Comparison of ENCODE assay signal across 16 cellular contexts in genomic region chr19:1901940-1902404, GRCh38. TPM values are rescaled to one million over a fixed set of nuclear protein-coding genes. Genes with fewer than 3 reads are reported as not detected.
DNase-seq lines count a peak whose midpoint lies in the region; ATAC-seq and TF ChIP-seq lines count a peak whose summit lies in the region.
"Had no signal": no experiment of that assay in that cellular context is flagged by ENCODE, and none has a peak within 500 bp of the region (broad histone marks: within the 10 kb centered on the region; RNA-seq: fewer than 3 reads in every experiment).

No MANE protein-coding gene starts in this region.

- H3K36me3 ChIP-seq in adrenal gland (replicated peaks in 1 of 2), result no peaks in the 10 kb centered on the region
- no peaks in the 10 kb centered on the region for H3K36me3 ChIP-seq in right lobe of liver
- H3K36me3 ChIP-seq in thymus (ENCODE audit: control insufficient read depth, insufficient read depth), result no peaks in the 10 kb centered on the region

- no peak for TF ChIP-seq POLR2A in adrenal gland (IDR thresholded peaks at IDR 0.05)
- TF ChIP-seq POLR2A in right lobe of liver (IDR thresholded peaks at IDR 0.05), result peak; percentile 26

- H3K4me1 ChIP-seq in adrenal gland (replicated peaks in 1 of 2) (peaks cover 0 to 18% of the 10 kb centered on the region in 2 donors), right lobe of liver (peaks cover 0 to 20% (median 1%) of the 10 kb centered on the region in 4 donors), thymus (ENCODE audit: control insufficient read depth, insufficient read depth, low read length) (peaks cover 15% of the 10 kb centered on the region)

- no peak for TF ChIP-seq CTCF in adrenal gland (IDR thresholded peaks at IDR 0.05)
- TF ChIP-seq CTCF in right lobe of liver (IDR thresholded peaks at IDR 0.05), result no peak

- H3K9me3 ChIP-seq in adrenal gland (replicated peaks in 1 of 3) (no peaks in the 10 kb centered on the region), right lobe of liver (no peaks in the 10 kb centered on the region), thymus (ENCODE audit: control insufficient read depth) (no peaks in the 10 kb centered on the region)

- WGBS in adrenal gland, 4 donors, result 71 to 87% (median 77%) methylated on average over 16 of the region's 16 CpGs
- 51% methylated on average over 15 of the region's 16 CpGs for WGBS in right lobe of liver (ENCODE audit: insufficient coverage, low coverage, low lambda C conversion rate, missing lambda C conversion rate)
- 95% methylated on average over 16 of the region's 16 CpGs for WGBS in thymus

- peak; percentile 85 to 89 for DNase-seq in NOMO-1 (lab: John Stamatoyannopoulos, UW; ENCODE audit: unreplicated experiment in 2 of 2)
- DNase-seq in adrenal gland, result peak in 6 of 7 donors; percentile 49 to 78 (median 69)
- DNase-seq in right lobe of liver, result peak; percentile 75 to 84 (median 84)
- DNase-seq in GM03348 (ENCODE audit: low spot score), result no peak
- DNase-seq in DMS53 treated with DMSO at 0.1 percent for 48 hours (lab: John Stamatoyannopoulos, UW; ENCODE audit: unreplicated experiment), result no peak
- DNase-seq: activated CD8-positive, alpha-beta T cell treated with anti-CD3 and anti-CD28 coated beads for 36 hours; activated effector memory CD4-positive, alpha-beta T cell treated with Interleukin-2 at 50 U/mL for 16 hours; CD4-positive, CD25-positive, alpha-beta regulatory T cell; cortex of kidney; HCEC 1CT; mesenchymal stem cell; NCI-H1092; NCI-H226; stimulated activated naive CD4-positive, alpha-beta T cell treated with Interleukin-2 at 50 U/mL for 16 hours had no signal

- peak overlapping the region in 4 of 5 donors; percentile 39 to 86 (median 56) for H3K27ac ChIP-seq in adrenal gland
- peak overlapping the region in 2 of 3 donors; percentile 69 to 70 for H3K27ac ChIP-seq in right lobe of liver
- H3K27ac ChIP-seq in thymus (ENCODE audit: low read depth), result peak overlapping the region; percentile 69

- ATAC-seq in right lobe of liver, result peak in 3 of 4 donors; percentile 24 to 36 (median 31)
- ATAC-seq in GM21737 (IDR thresholded peaks at IDR 0.05; ENCODE audit: unreplicated experiment), result no peak
- ATAC-seq: activated CD8-positive, alpha-beta T cell treated with anti-CD3 and anti-CD28 coated beads for 36 hours had no signal

- H3K27me3 ChIP-seq in adrenal gland (no peaks in the 10 kb centered on the region), right lobe of liver (no peaks in the 10 kb centered on the region), thymus (ENCODE audit: control insufficient read depth, insufficient read depth) (no peaks in the 10 kb centered on the region)

- no peak overlapping the region for H3K4me3 ChIP-seq in adrenal gland
- H3K4me3 ChIP-seq in right lobe of liver, result no peak overlapping the region
- no peak overlapping the region for H3K4me3 ChIP-seq in thymus (ENCODE audit: low read length)

- intact Hi-C loops in adrenal gland (cut with DNase I) (no loop called here), right lobe of liver (cut with DNase I) (no loop called here)

RNA-seq across cellular contexts. Expression of gene ADAT3, which starts 3.2 kb away (rescaled TPM):
- total RNA-seq in adrenal gland, result 10 to 100 TPM in 3 of 8 donors, 1 to 10 TPM in 5; 4.7 to 29.6 (median 9.2) TPM
- 1 to 10 TPM in 2 of 3 donors, not detected in 1; 8.1 to 8.3 TPM for polyA plus RNA-seq in adrenal gland
- 1 to 10 TPM; 1.8 to 5.3 (median 2.7) TPM for total RNA-seq in right lobe of liver
- 4.5 TPM for polyA plus RNA-seq in thymus

RNA-seq across cellular contexts. Expression of gene SCAMP4, which starts 3.2 kb away (rescaled TPM):
- total RNA-seq in adrenal gland (100 to 1,000 TPM in 3 of 8 donors, 10 to 100 TPM in 5; 47.8 to 192 (median 84.8) TPM), right lobe of liver (10 to 100 TPM; 22.1 to 60.6 (median 24.4) TPM)
- polyA plus RNA-seq in adrenal gland (10 to 100 TPM; 13.5 to 43.8 (median 22.7) TPM), thymus (21.9 TPM)

RNA-seq across cellular contexts. Expression of gene ABHD17A, which starts 16.7 kb away (rescaled TPM):
- total RNA-seq in adrenal gland, result 100 to 1,000 TPM in 4 of 8 donors, 10 to 100 TPM in 4; 60.1 to 145 (median 99.4) TPM
- polyA plus RNA-seq in adrenal gland, result 100 to 1,000 TPM in 2 of 3 donors, 1 to 10 TPM in 1; 2.5 to 235 (median 195) TPM
- total RNA-seq in right lobe of liver, result 10 to 100 TPM; 20.4 to 49.5 (median 23.5) TPM
- 90.4 TPM for polyA plus RNA-seq in thymus

RNA-seq across cellular contexts. Expression of gene KLF16, which starts 38.6 kb away (rescaled TPM):
- total RNA-seq in adrenal gland (10 to 100 TPM in 7 of 8 donors, 1 to 10 TPM in 1; 7.1 to 28.1 (median 18.3) TPM), right lobe of liver (10 to 100 TPM in 5 of 6 experiments, 1 to 10 TPM in 1; 9.9 to 23.6 (median 10.8) TPM)
- polyA plus RNA-seq in adrenal gland (10 to 100 TPM in 1 of 3 donors, 1 to 10 TPM in 2; 2.0 to 12.9 (median 6.9) TPM), thymus (8.4 TPM)

RNA-seq across cellular contexts. Expression of gene CSNK1G2, which starts 39.0 kb away (rescaled TPM):
- total RNA-seq in adrenal gland, result 10 to 100 TPM; 50.7 to 83.4 (median 73.6) TPM
- polyA plus RNA-seq in adrenal gland, result 100 to 1,000 TPM in 2 of 3 donors, 10 to 100 TPM in 1; 30.0 to 120 (median 100) TPM
- total RNA-seq in right lobe of liver, result 10 to 100 TPM; 14.4 to 35.2 (median 22.6) TPM
- polyA plus RNA-seq in thymus, result 80.9 TPM

Comparison
In these comparisons a context has a peak if more than half of its experiments do, and no peak if none do; other contexts are left out.
1. DNase-seq: peak in NOMO-1 (2 of 2), adrenal gland (6 of 7) and right lobe of liver (3 of 3); none in GM03348 (single experiment) and DMS53 treated with DMSO at 0.1 percent for 48 hours (single experiment).
2. Peak in every context shown above with its lines, with median percentiles within 50 percentile points of each other: H3K27ac ChIP-seq.